29 cellular contexts compared by ENCODE assay signal in the genomic region with DNA sequence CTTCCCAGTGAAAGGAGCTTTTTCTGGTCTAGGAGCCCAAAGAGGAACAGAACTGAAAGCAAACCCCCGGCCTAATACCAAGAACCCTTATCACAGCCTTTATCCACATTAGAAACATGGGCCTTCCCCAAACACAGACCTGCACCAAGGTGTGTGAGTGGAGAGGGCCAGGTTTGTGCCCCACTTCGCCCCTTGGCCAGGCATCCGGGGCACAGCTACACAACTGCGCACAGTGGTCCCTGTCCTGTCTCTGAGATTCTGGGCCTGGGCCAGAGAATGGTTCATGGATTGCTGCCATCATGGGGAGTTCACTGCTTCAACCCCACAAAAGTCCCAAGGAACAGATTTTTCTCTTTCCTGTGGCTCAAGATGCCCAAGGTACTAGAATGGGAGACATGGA.
"Had no signal": no experiment of that assay in that cellular context is flagged by ENCODE, and none has a peak within 500 bp of the region (broad histone marks: within the 10 kb centered on the region; RNA-seq: fewer than 3 reads in every experiment).

No MANE protein-coding gene starts in this region.

- H3K9ac ChIP-seq: neural progenitor cell had no signal

- H3K27ac ChIP-seq: left lung, lower lobe of right lung, neural progenitor cell, neutrophil, ovary, skin epidermis, suprapubic skin, thoracic aorta, tibial artery, uterus had no signal

- ATAC-seq: left colon; left lung; lower lobe of right lung; natural killer cell; right cardiac atrium; sciatic nerve; stimulated activated effector memory CD8-positive, alpha-beta T cell treated with anti-CD3 and anti-CD28 coated beads, Interleukin-12 subunit alpha, Interleukin-12 subunit beta, amount 100 ng/mL, for 72 hours had no signal

- H3K36me3 ChIP-seq: left lung, lower lobe of right lung, neural progenitor cell, neutrophil, ovary, suprapubic skin, thoracic aorta, uterus had no signal

- DNase-seq: hippocampal formation; immature natural killer cell; left colon; left lung; lower lobe of right lung; mammary epithelial cell; mesenchymal stem cell; naive B cell; natural killer cell; nephron progenitor cell; occipital lobe; ovary; right cardiac atrium; stimulated activated CD4-positive, alpha-beta T cell treated with anti-CD3 and anti-CD28 coated beads, Interleukin-12 subunit alpha, Interleukin-12 subunit beta, amount 100 ng/mL, for 4 hours; stimulated activated CD4-positive, alpha-beta T cell treated with anti-CD3 and anti-CD28 coated beads, Interleukin-15, amount 100 ng/mL, for 24 hours; stimulated activated CD4-positive, alpha-beta T cell treated with anti-CD3 and anti-CD28 coated beads, Interleukin-4, amount 100 ng/mL, for 24 hours; stimulated activated naive CD4-positive, alpha-beta T cell; tibial artery; trophoblast cell; uterus had no signal

- H3K4me3 ChIP-seq: left lung, lower lobe of right lung, neural progenitor cell, ovary, skin epidermis, suprapubic skin, thoracic aorta, tibial artery, uterus had no signal

- H3K36me3 Mint-ChIP-seq: immature natural killer cell; naive B cell; natural killer cell; stimulated activated effector memory CD8-positive, alpha-beta T cell treated with anti-CD3 and anti-CD28 coated beads, Interleukin-12 subunit alpha, Interleukin-12 subunit beta, amount 100 ng/mL, for 72 hours had no signal

- H3K4me1 ChIP-seq: uterus had no signal

- H3K4me2 ChIP-seq: neural progenitor cell had no signal

- H3K27me3 Mint-ChIP-seq: progenitor cell of endocrine pancreas had no signal

- H3K9me3 ChIP-seq: left lung, lower lobe of right lung, neutrophil, ovary, suprapubic skin, thoracic aorta, tibial artery, uterus had no signal

- H3K4me1 Mint-ChIP-seq: naive B cell; stimulated activated effector memory CD8-positive, alpha-beta T cell treated with anti-CD3 and anti-CD28 coated beads, Interleukin-12 subunit alpha, Interleukin-12 subunit beta, amount 100 ng/mL, for 72 hours had no signal

- H3K9me3 Mint-ChIP-seq: immature natural killer cell; naive B cell; natural killer cell; nephron progenitor cell; neural progenitor cell; stimulated activated effector memory CD8-positive, alpha-beta T cell treated with anti-CD3 and anti-CD28 coated beads, Interleukin-12 subunit alpha, Interleukin-12 subunit beta, amount 100 ng/mL, for 72 hours; stimulated activated naive CD8-positive, alpha-beta T cell treated with anti-CD3 and anti-CD28 coated beads, Interleukin-15, Interleukin-2, amounts not matched to agents 100 ng/mL and 50 ng/mL, for 24 hours had no signal

- H3K27ac Mint-ChIP-seq: immature natural killer cell; naive B cell; natural killer cell; nephron progenitor cell; neural progenitor cell; progenitor cell of endocrine pancreas; stimulated activated effector memory CD8-positive, alpha-beta T cell treated with anti-CD3 and anti-CD28 coated beads, Interleukin-12 subunit alpha, Interleukin-12 subunit beta, amount 100 ng/mL, for 72 hours; stimulated activated naive CD8-positive, alpha-beta T cell treated with anti-CD3 and anti-CD28 coated beads, Interleukin-15, Interleukin-2, amounts not matched to agents 100 ng/mL and 50 ng/mL, for 24 hours had no signal

- H3K4me3 Mint-ChIP-seq: immature natural killer cell; naive B cell; natural killer cell; nephron progenitor cell; neural progenitor cell; stimulated activated effector memory CD8-positive, alpha-beta T cell treated with anti-CD3 and anti-CD28 coated beads, Interleukin-12 subunit alpha, Interleukin-12 subunit beta, amount 100 ng/mL, for 72 hours; stimulated activated naive CD8-positive, alpha-beta T cell treated with anti-CD3 and anti-CD28 coated beads, Interleukin-15, Interleukin-2, amounts not matched to agents 100 ng/mL and 50 ng/mL, for 24 hours had no signal

- H3K27me3 ChIP-seq: left lung, neural progenitor cell, ovary, tibial artery, uterus had no signal

- H2AFZ ChIP-seq: neural progenitor cell had no signal
